In genomic region chr22:39245130-39246039, GRCh38 we compare ENCODE assay signal across 11 cellular contexts. TPM values are rescaled to one million over a fixed set of nuclear protein-coding genes. Genes with fewer than 3 reads are reported as not detected.
DNase-seq lines count a peak whose midpoint lies in the region; ATAC-seq, FAIRE-seq and TF ChIP-seq lines count a peak whose summit lies in the region.
"Had no signal": no experiment of that assay in that cellular context is flagged by ENCODE, and none has a peak within 500 bp of the region (broad histone marks: within the 10 kb centered on the region; RNA-seq: fewer than 3 reads in every experiment).

No MANE protein-coding gene starts in this region.

- BruUV-seq in K562 (replicated peaks; lab: Mats Ljungman, UMichigan) = no TSS peak

- no peak for TF ChIP-seq EP300 in K562 (IDR thresholded peaks at IDR 0.05; ENCODE audit: low read length)

- no peak for TF ChIP-seq RAD21 in K562 (CRISPR knock-in tag; conservative IDR thresholded peaks at IDR 0.05 in 1 of 2, IDR thresholded peaks at IDR 0.05 in 1 of 2)

- 0 out of 3 replicates have a peak, but pooled peaks have one; percentile 13 for ATAC-seq in K562
- ATAC-seq in memory B cell (ENCODE audit: low read depth) = no peak
- no peak for ATAC-seq in GM21576 (IDR thresholded peaks at IDR 0.05; ENCODE audit: unreplicated experiment)
- ATAC-seq in HG02798 (IDR thresholded peaks at IDR 0.05; ENCODE audit: poor library complexity, unreplicated experiment) = no peak
- no peak for ATAC-seq in GM21786 (IDR thresholded peaks at IDR 0.05; ENCODE audit: unreplicated experiment)
- ATAC-seq: esophagus mucosa had no signal

- in situ Hi-C loops in K562 (cut with MboI) = no loop called here

- H3K27ac Mint-ChIP-seq in activated CD4-positive, alpha-beta T cell treated with anti-CD3 and anti-CD28 coated beads, Interleukin-2, amount 10 ng/mL, durations not matched to agents 24 days and 14 days = peak overlapping the region; percentile 70
- H3K27ac Mint-ChIP-seq in memory B cell = no peak overlapping the region
- H3K27ac Mint-ChIP-seq: activated T-cell treated with anti-CD3 and anti-CD28 coated beads, Interleukin-2, amount 50 U/mL, for 24 hours had no signal

- CTCF ChIA-PET in K562 (lab: Yijun Ruan, JAX; ENCODE audit: low intra/inter-chr PET ratio) = no interaction called here

- POLR2A ChIA-PET in K562 (lab: Yijun Ruan, JAX) = no interaction called here

- peak overlapping the region; percentile 62 for H3K4me3 Mint-ChIP-seq in activated CD4-positive, alpha-beta T cell treated with anti-CD3 and anti-CD28 coated beads, Interleukin-2, amount 10 ng/mL, durations not matched to agents 24 days and 14 days
- peak overlapping the region; percentile 69 for H3K4me3 Mint-ChIP-seq in memory B cell

- no peak for TF ChIP-seq CTCF in K562 (IDR thresholded peaks at IDR 0.05 in 2 of 3, conservative IDR thresholded peaks at IDR 0.05 in 1 of 3; ENCODE audit: insufficient read depth in 2 of 3, low read depth in 1 of 3, low read length in 3 of 3)
- TF ChIP-seq CTCF in tibial artery (IDR thresholded peaks at IDR 0.05) = no peak

- H3K27me3 ChIP-seq in K562 (ENCODE audit: control insufficient read depth in 2 of 2, insufficient read depth in 2 of 2, low read length in 2 of 2) = peaks cover 0 to 4% of the 10 kb centered on the region in 2 experiments; a peak in 2 of 5 replicates
- H3K27me3 ChIP-seq in tibial artery = peaks cover 0 to 80% of the 10 kb centered on the region in 2 donors

- H2AFZ ChIP-seq in K562 (ENCODE audit: low read depth, low read length) = peak overlapping the region; percentile 70; the same call in 1 of the 2 replicates

- peaks cover 3% of the 10 kb centered on the region for H3K36me3 Mint-ChIP-seq in activated CD4-positive, alpha-beta T cell treated with anti-CD3 and anti-CD28 coated beads, Interleukin-2, amount 10 ng/mL, durations not matched to agents 24 days and 14 days (ENCODE audit: low read depth)
- no peaks in the 10 kb centered on the region for H3K36me3 Mint-ChIP-seq in memory B cell

- H3K27ac ChIP-seq in K562 (ENCODE audit: extremely low read depth, low read depth, low read length) = no peak overlapping the region; the same call in 2 of the 3 replicates
- H3K27ac ChIP-seq in tibial artery = no peak overlapping the region

- H3K4me3 ChIP-seq in K562 = no peak overlapping the region
- peak overlapping the region; percentile 44 to 48 for H3K4me3 ChIP-seq in tibial artery

- peak overlapping the region in 1 of 2 experiments; percentile 68; a peak in 1 of 4 replicates for H3K9ac ChIP-seq in K562 (ENCODE audit: insufficient read depth in 1 of 2, low read depth in 2 of 2, low read length in 2 of 2)

- no peaks in the 10 kb centered on the region for H3K9me1 ChIP-seq in K562 (ENCODE audit: control insufficient read depth, insufficient read depth, low read length)

- H3K4me2 ChIP-seq in K562 (ENCODE audit: insufficient read depth, low read length) = peak overlapping the region; percentile 46; the same call in 1 of the 2 replicates

- peaks cover 62% of the 10 kb centered on the region for H3K27me3 Mint-ChIP-seq in activated CD4-positive, alpha-beta T cell treated with anti-CD3 and anti-CD28 coated beads, Interleukin-2, amount 10 ng/mL, durations not matched to agents 24 days and 14 days
- H3K27me3 Mint-ChIP-seq in memory B cell = peaks cover 41% of the 10 kb centered on the region

- peaks cover 24% of the 10 kb centered on the region for H3K4me1 Mint-ChIP-seq in activated CD4-positive, alpha-beta T cell treated with anti-CD3 and anti-CD28 coated beads, Interleukin-2, amount 10 ng/mL, durations not matched to agents 24 days and 14 days
- H3K4me1 Mint-ChIP-seq in memory B cell = peaks cover 30% of the 10 kb centered on the region

- DNase-seq in activated CD4-positive, alpha-beta T cell treated with anti-CD3 and anti-CD28 coated beads, Interleukin-2, amount 10 ng/mL, durations not matched to agents 24 days and 14 days = no peak
- no peak for DNase-seq in activated CD4-positive, alpha-beta T cell treated with anti-CD3 and anti-CD28 coated beads for 1 hour
- DNase-seq in K562 (ENCODE audit: extremely low read depth in 1 of 4, low spot score in 3 of 4) = no peak
- no peak for DNase-seq in memory B cell (ENCODE audit: low spot score in 2 of 2)
- no peak for DNase-seq in tibial artery
- DNase-seq: activated T-cell treated with anti-CD3 and anti-CD28 coated beads, Interleukin-2, amount 50 U/mL, for 24 hours; NCI-H187 treated with DMSO at 0.1 percent for 48 hours had no signal

- H3K4me1 ChIP-seq in K562 (replicated peaks in 1 of 2; ENCODE audit: control insufficient read depth in 2 of 2, insufficient read depth in 2 of 2, low read length in 2 of 2) (peaks cover 22 to 60% of the 10 kb centered on the region in 2 experiments; a peak in 4 of 5 replicates), tibial artery (peaks cover 0 to 42% (median 32%) of the 10 kb centered on the region in 4 donors)

- intact Hi-C loops in activated CD4-positive, alpha-beta T cell treated with anti-CD3 and anti-CD28 coated beads, Interleukin-2, amount 10 ng/mL, durations not matched to agents 24 days and 14 days (cut with micrococcal nuclease) = no loop called here
- intact Hi-C loops in K562 (cut with micrococcal nuclease) = loop anchor here (10.0 kb wide), 1 partner anchor 59 kb away; no protein-coding TSS in a partner anchor
- intact Hi-C loops in tibial artery (cut with DNase I; ENCODE audit: low total_unique reads) = no loop called here

- no peak for TF ChIP-seq POLR2A in K562 (conservative IDR thresholded peaks at IDR 0.05)

- H3K36me3 ChIP-seq in K562 (ENCODE audit: control insufficient read depth, insufficient read depth, low read length) = no peaks in the 10 kb centered on the region
- no peaks in the 10 kb centered on the region for H3K36me3 ChIP-seq in tibial artery

- WGBS in K562 (ENCODE audit: insufficient coverage, low coverage, missing lambda C conversion rate) = 24% methylated on average over 15 of the region's 22 CpGs

- no peaks in the 10 kb centered on the region; the same call in 2 of the 3 replicates for H3K79me2 ChIP-seq in K562 (ENCODE audit: control insufficient read depth, insufficient read depth, low read length)

- FAIRE-seq in K562 (lab: Jason Lieb, UNC) = no peak

- H4K20me1 ChIP-seq in K562 (replicated peaks; ENCODE audit: control insufficient read depth, insufficient read depth, low read length) = no peaks in the 10 kb centered on the region

- H3K9me3 ChIP-seq in K562 (replicated peaks; ENCODE audit: control insufficient read depth, insufficient read depth, low read depth, low read length) = no peaks in the 10 kb centered on the region
- no peaks in the 10 kb centered on the region for H3K9me3 ChIP-seq in tibial artery

- no peaks in the 10 kb centered on the region for H3K9me3 Mint-ChIP-seq in activated CD4-positive, alpha-beta T cell treated with anti-CD3 and anti-CD28 coated beads, Interleukin-2, amount 10 ng/mL, durations not matched to agents 24 days and 14 days
- H3K9me3 Mint-ChIP-seq in memory B cell = no peaks in the 10 kb centered on the region
- H3K9me3 Mint-ChIP-seq: activated T-cell treated with anti-CD3 and anti-CD28 coated beads, Interleukin-2, amount 50 U/mL, for 24 hours had no signal

TF ChIP-seq in K562, 482 proteins besides CTCF, POLR2A, EP300 and RAD21 (continues in another document):
- TF ChIP-seq USF2 (CRISPR knock-in tag; IDR thresholded peaks at IDR 0.05) (peak; percentile 9; the same call in 1 of the 2 replicates), ZNF740 (CRISPR knock-in tag; IDR thresholded peaks at IDR 0.05) (0 out of 2 replicates have a peak, but pooled peaks have one; percentile 55), ZNF740 (tag; IDR thresholded peaks at IDR 0.05) (no peak), TAL1 (IDR thresholded peaks at IDR 0.05) (no peak), RBFOX2 (IDR thresholded peaks at IDR 0.05; ENCODE audit: low read depth, low read length) (no peak)

RNA-seq across cellular contexts. Expression of gene PDGFB, which starts 0.6 kb away (rescaled TPM):
- total RNA-seq in activated CD4-positive, alpha-beta T cell treated with anti-CD3 and anti-CD28 coated beads, Interleukin-2, amount 10 ng/mL, durations not matched to agents 24 days and 14 days = 2.2 and 2.3 TPM in 2 replicates
- total RNA-seq in K562 (2011; cell fraction: chromatin; rRNA removed; ENCODE audit: low replicate concordance) = 4.7 and 16.7 TPM in 2 replicates
- total RNA-seq in K562 (2011; cell fraction: nucleolus; rRNA removed) = 12.4 and 26.7 TPM in 2 replicates
- 8.9 and 13.1 TPM in 2 replicates for total RNA-seq in K562 (2011; cell fraction: nucleoplasm; rRNA removed)
- 0.69 and 1.1 TPM in 2 replicates for total RNA-seq in K562 (2014; rRNA removed)
- 0.13 and 0.22 TPM in 2 replicates for total RNA-seq in K562 (2014; rRNA removed; fragmentation: Illumina TruSeq; extraction: Trizol)
- 0.11 TPM in 1 of 2 replicates, not detected in the other for total RNA-seq in K562 (2015; rRNA removed; fragmentation: Illumina TruSeq; extraction: Trizol)
- total RNA-seq in K562 (2021) = 1.2 and 1.4 TPM in 2 replicates
- polyA plus RNA-seq in K562 (2011; rRNA removed) = 3.6 and 4.0 TPM in 2 replicates
- polyA plus RNA-seq in K562 (2011; cell fraction: cytosol; rRNA removed) = 4.9 and 8.7 TPM in 2 replicates
- 8.4 and 18.7 TPM in 2 replicates for polyA plus RNA-seq in K562 (2011; cell fraction: nucleus; rRNA removed)
- polyA plus RNA-seq in K562 (2012) = 0.32 and 1.7 TPM in 2 replicates
- 0.40 and 0.89 TPM in 2 replicates for polyA plus RNA-seq in K562 (2014; fragmentation: Illumina TruSeq; extraction: Trizol)
- under 1 TPM; 0.07 to 0.15 TPM for polyA plus RNA-seq in K562 (2014; fragmentation: Nextera tagmentation; extraction: Ambion mirVana)
- polyA plus RNA-seq in K562 (2014; rRNA removed) = 0.50 and 0.56 TPM in 2 replicates
- polyA minus RNA-seq in K562 (2011; rRNA and poly(A)+ RNA removed) = 3.8 and 6.7 TPM in 2 replicates
- 7.7 and 8.4 TPM in 2 replicates for polyA minus RNA-seq in K562 (2011; cell fraction: cytosol; rRNA and poly(A)+ RNA removed)
- 3.2 and 4.0 TPM in 2 replicates for polyA minus RNA-seq in K562 (2011; cell fraction: nucleus; rRNA and poly(A)+ RNA removed)
